1 cellular context compared by ENCODE assay signal in genomic region chr1:194174528-194174927, GRCh38.
TF ChIP-seq lines count a peak whose summit lies in the region.

No MANE protein-coding gene starts in this region.

TF ChIP-seq in GM23338, 12 proteins besides CTCF, POLR2A, EP300 and RAD21 (continued from another document):
- TF ChIP-seq ZNF331 (CRISPR knock-in tag; IDR thresholded peaks at IDR 0.05; ENCODE audit: low read depth) (no peak), EZH2phosphoT487 (IDR thresholded peaks at IDR 0.05; ENCODE audit: unreplicated experiment) (no peak), POLR2AphosphoS5 (IDR thresholded peaks at IDR 0.05; ENCODE audit: low read depth) (no peak), ZNF114 (CRISPR knock-in tag; IDR thresholded peaks at IDR 0.05) (no peak), JUNB (IDR thresholded peaks at IDR 0.05; ENCODE audit: unreplicated experiment) (no peak)
- TF ChIP-seq, protein P1, sequence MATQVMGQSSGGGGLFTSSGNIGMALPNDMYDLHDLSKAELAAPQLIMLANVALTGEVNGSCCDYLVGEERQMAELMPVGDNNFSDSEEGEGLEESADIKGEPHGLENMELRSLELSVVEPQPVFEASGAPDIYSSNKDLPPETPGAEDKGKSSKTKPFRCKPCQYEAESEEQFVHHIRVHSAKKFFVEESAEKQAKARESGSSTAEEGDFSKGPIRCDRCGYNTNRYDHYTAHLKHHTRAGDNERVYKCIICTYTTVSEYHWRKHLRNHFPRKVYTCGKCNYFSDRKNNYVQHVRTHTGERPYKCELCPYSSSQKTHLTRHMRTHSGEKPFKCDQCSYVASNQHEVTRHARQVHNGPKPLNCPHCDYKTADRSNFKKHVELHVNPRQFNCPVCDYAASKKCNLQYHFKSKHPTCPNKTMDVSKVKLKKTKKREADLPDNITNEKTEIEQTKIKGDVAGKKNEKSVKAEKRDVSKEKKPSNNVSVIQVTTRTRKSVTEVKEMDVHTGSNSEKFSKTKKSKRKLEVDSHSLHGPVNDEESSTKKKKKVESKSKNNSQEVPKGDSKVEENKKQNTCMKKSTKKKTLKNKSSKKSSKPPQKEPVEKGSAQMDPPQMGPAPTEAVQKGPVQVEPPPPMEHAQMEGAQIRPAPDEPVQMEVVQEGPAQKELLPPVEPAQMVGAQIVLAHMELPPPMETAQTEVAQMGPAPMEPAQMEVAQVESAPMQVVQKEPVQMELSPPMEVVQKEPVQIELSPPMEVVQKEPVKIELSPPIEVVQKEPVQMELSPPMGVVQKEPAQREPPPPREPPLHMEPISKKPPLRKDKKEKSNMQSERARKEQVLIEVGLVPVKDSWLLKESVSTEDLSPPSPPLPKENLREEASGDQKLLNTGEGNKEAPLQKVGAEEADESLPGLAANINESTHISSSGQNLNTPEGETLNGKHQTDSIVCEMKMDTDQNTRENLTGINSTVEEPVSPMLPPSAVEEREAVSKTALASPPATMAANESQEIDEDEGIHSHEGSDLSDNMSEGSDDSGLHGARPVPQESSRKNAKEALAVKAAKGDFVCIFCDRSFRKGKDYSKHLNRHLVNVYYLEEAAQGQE (IDR thresholded peaks at IDR 0.05; ENCODE audit: unreplicated experiment), result no peak
TF ChIP-seq in GM23338: peak in this region for 2.
